In genomic region chr7:26348234-26348851, GRCh38 we compare ENCODE assay signal across 13 cellular contexts. TPM values are rescaled to one million over a fixed set of nuclear protein-coding genes. Genes with fewer than 3 reads are reported as not detected.
DNase-seq lines count a peak whose midpoint lies in the region; ATAC-seq and TF ChIP-seq lines count a peak whose summit lies in the region.
"Had no signal": no experiment of that assay in that cellular context is flagged by ENCODE, and none has a peak within 500 bp of the region (broad histone marks: within the 10 kb centered on the region; RNA-seq: fewer than 3 reads in every experiment).

No MANE protein-coding gene starts in this region.

- intact Hi-C loops in activated CD4-positive, alpha-beta T cell treated with anti-CD3 and anti-CD28 coated beads, Interleukin-2, amount 10 ng/mL, durations not matched to agents 24 days and 14 days (cut with micrococcal nuclease), result no loop called here
- intact Hi-C loops in activated T-helper 2 cell treated with anti-CD3 and anti-CD28 coated beads, Interferon-gamma antibody, Interleukin-2, Interleukin-4, amounts not matched to agents 10 μg/mL and 5 μg/mL and 100 μg/mL, durations not matched to agents 14 hours and 24 hours and 36 hours (cut with micrococcal nuclease), result no loop called here
- intact Hi-C loops in upper lobe of right lung (cut with DNase I), result no loop called here

- no peak overlapping the region for H3K4me3 Mint-ChIP-seq in activated CD4-positive, alpha-beta T cell treated with anti-CD3 and anti-CD28 coated beads, Interleukin-2, amount 10 ng/mL, durations not matched to agents 24 days and 14 days
- H3K4me3 Mint-ChIP-seq in activated T-helper 2 cell treated with anti-CD3 and anti-CD28 coated beads, Interferon-gamma antibody, Interleukin-2, Interleukin-4, amounts not matched to agents 10 μg/mL and 5 μg/mL and 100 μg/mL, durations not matched to agents 14 hours and 24 hours and 36 hours (ENCODE audit: low read depth), result no peak overlapping the region
- H3K4me3 Mint-ChIP-seq in nephron progenitor cell, result no peak overlapping the region

- no peaks in the 10 kb centered on the region for H3K27me3 ChIP-seq in upper lobe of right lung

- H3K4me3 ChIP-seq in upper lobe of right lung, result no peak overlapping the region
- H3K4me3 ChIP-seq: A549 had no signal

- peak; percentile 71 for ATAC-seq in HG03045 (IDR thresholded peaks at IDR 0.05; ENCODE audit: unreplicated experiment)
- peak; percentile 57 for ATAC-seq in upper lobe of right lung
- ATAC-seq in HG03521 (IDR thresholded peaks at IDR 0.05; ENCODE audit: unreplicated experiment), result no peak
- ATAC-seq: A549 had no signal

- H3K4me1 Mint-ChIP-seq in activated CD4-positive, alpha-beta T cell treated with anti-CD3 and anti-CD28 coated beads, Interleukin-2, amount 10 ng/mL, durations not matched to agents 24 days and 14 days, result peaks cover 19% of the 10 kb centered on the region
- H3K4me1 Mint-ChIP-seq in activated T-helper 2 cell treated with anti-CD3 and anti-CD28 coated beads, Interferon-gamma antibody, Interleukin-2, Interleukin-4, amounts not matched to agents 10 μg/mL and 5 μg/mL and 100 μg/mL, durations not matched to agents 14 hours and 24 hours and 36 hours (ENCODE audit: low read depth), result peaks cover 16% of the 10 kb centered on the region
- peaks cover 48% of the 10 kb centered on the region for H3K4me1 Mint-ChIP-seq in nephron progenitor cell

- no peaks in the 10 kb centered on the region for H3K27me3 Mint-ChIP-seq in activated CD4-positive, alpha-beta T cell treated with anti-CD3 and anti-CD28 coated beads, Interleukin-2, amount 10 ng/mL, durations not matched to agents 24 days and 14 days
- no peaks in the 10 kb centered on the region for H3K27me3 Mint-ChIP-seq in activated T-helper 2 cell treated with anti-CD3 and anti-CD28 coated beads, Interferon-gamma antibody, Interleukin-2, Interleukin-4, amounts not matched to agents 10 μg/mL and 5 μg/mL and 100 μg/mL, durations not matched to agents 14 hours and 24 hours and 36 hours (ENCODE audit: low read depth)
- peaks cover 6% of the 10 kb centered on the region for H3K27me3 Mint-ChIP-seq in nephron progenitor cell (ENCODE audit: low read depth, poor library complexity)

- no peaks in the 10 kb centered on the region for H3K36me3 ChIP-seq in upper lobe of right lung

- no peaks in the 10 kb centered on the region for H3K9me3 ChIP-seq in upper lobe of right lung
- H3K9me3 ChIP-seq: A549 had no signal

- H3K27ac ChIP-seq in upper lobe of right lung, result no peak overlapping the region
- H3K27ac ChIP-seq: A549 had no signal

- TF ChIP-seq CTCF in upper lobe of right lung (IDR thresholded peaks at IDR 0.05) (no peak), nephron progenitor cell (IDR thresholded peaks at IDR 0.05) (no peak), GM10266 (IDR thresholded peaks at IDR 0.05; ENCODE audit: control insufficient read depth, insufficient read depth, low read depth, missing control alignments) (no peak)

- no peaks in the 10 kb centered on the region for H3K9me3 Mint-ChIP-seq in activated CD4-positive, alpha-beta T cell treated with anti-CD3 and anti-CD28 coated beads, Interleukin-2, amount 10 ng/mL, durations not matched to agents 24 days and 14 days
- H3K9me3 Mint-ChIP-seq in activated T-helper 2 cell treated with anti-CD3 and anti-CD28 coated beads, Interferon-gamma antibody, Interleukin-2, Interleukin-4, amounts not matched to agents 10 μg/mL and 5 μg/mL and 100 μg/mL, durations not matched to agents 14 hours and 24 hours and 36 hours, result no peaks in the 10 kb centered on the region
- no peaks in the 10 kb centered on the region for H3K9me3 Mint-ChIP-seq in nephron progenitor cell

- H3K27ac Mint-ChIP-seq in activated CD4-positive, alpha-beta T cell treated with anti-CD3 and anti-CD28 coated beads, Interleukin-2, amount 10 ng/mL, durations not matched to agents 24 days and 14 days, result peak overlapping the region; percentile 22
- peak overlapping the region; percentile 19 for H3K27ac Mint-ChIP-seq in activated T-helper 2 cell treated with anti-CD3 and anti-CD28 coated beads, Interferon-gamma antibody, Interleukin-2, Interleukin-4, amounts not matched to agents 10 μg/mL and 5 μg/mL and 100 μg/mL, durations not matched to agents 14 hours and 24 hours and 36 hours
- H3K27ac Mint-ChIP-seq in nephron progenitor cell, result no peak overlapping the region

- DNase-seq in activated CD4-positive, alpha-beta T cell treated with anti-CD3 and anti-CD28 coated beads, Interleukin-2, amount 10 ng/mL, durations not matched to agents 24 days and 14 days, result no peak
- no peak for DNase-seq in activated CD4-positive, alpha-beta T cell treated with anti-CD3 and anti-CD28 coated beads, Interleukin-2, amount 50 U/mL, for 1 hour
- DNase-seq in activated T-helper 2 cell treated with anti-CD3 and anti-CD28 coated beads, Interferon-gamma antibody, Interleukin-2, Interleukin-4, amounts not matched to agents 10 μg/mL and 5 μg/mL and 100 μg/mL, durations not matched to agents 14 hours and 24 hours and 36 hours (ENCODE audit: low spot score), result no peak
- DNase-seq in upper lobe of right lung, result no peak
- no peak for DNase-seq in nephron progenitor cell
- no peak for DNase-seq in GM10266 (ENCODE audit: extremely low spot score)
- DNase-seq: activated CD8-positive, alpha-beta memory T cell treated with anti-CD3 and anti-CD28 coated beads for 24 hours; DND-41; NCI-H2081 treated with DMSO at 0.1 percent for 48 hours had no signal

- H3K4me1 ChIP-seq in upper lobe of right lung, result no peaks in the 10 kb centered on the region

- peaks cover 32% of the 10 kb centered on the region for H3K36me3 Mint-ChIP-seq in activated CD4-positive, alpha-beta T cell treated with anti-CD3 and anti-CD28 coated beads, Interleukin-2, amount 10 ng/mL, durations not matched to agents 24 days and 14 days (ENCODE audit: low read depth)
- H3K36me3 Mint-ChIP-seq in activated T-helper 2 cell treated with anti-CD3 and anti-CD28 coated beads, Interferon-gamma antibody, Interleukin-2, Interleukin-4, amounts not matched to agents 10 μg/mL and 5 μg/mL and 100 μg/mL, durations not matched to agents 14 hours and 24 hours and 36 hours (ENCODE audit: low read depth), result peaks cover 59% of the 10 kb centered on the region
- H3K36me3 Mint-ChIP-seq in nephron progenitor cell (ENCODE audit: low read depth), result peaks cover 10% of the 10 kb centered on the region

RNA-seq across cellular contexts. Expression of gene SNX10, which starts 56.7 kb away (rescaled TPM):
- total RNA-seq in activated CD4-positive, alpha-beta T cell treated with anti-CD3 and anti-CD28 coated beads, Interleukin-2, amount 10 ng/mL, durations not matched to agents 24 days and 14 days, result 40.1 and 42.1 TPM in 2 replicates
- total RNA-seq in activated T-helper 2 cell treated with anti-CD3 and anti-CD28 coated beads, Interferon-gamma antibody, Interleukin-2, Interleukin-4, amounts not matched to agents 10 μg/mL and 5 μg/mL and 100 μg/mL, durations not matched to agents 14 hours and 24 hours and 36 hours, result 54.9 and 59.3 TPM in 2 replicates
- 73.8 TPM for total RNA-seq in upper lobe of right lung
- total RNA-seq: osteocyte had no signal
